In the genomic region with DNA sequence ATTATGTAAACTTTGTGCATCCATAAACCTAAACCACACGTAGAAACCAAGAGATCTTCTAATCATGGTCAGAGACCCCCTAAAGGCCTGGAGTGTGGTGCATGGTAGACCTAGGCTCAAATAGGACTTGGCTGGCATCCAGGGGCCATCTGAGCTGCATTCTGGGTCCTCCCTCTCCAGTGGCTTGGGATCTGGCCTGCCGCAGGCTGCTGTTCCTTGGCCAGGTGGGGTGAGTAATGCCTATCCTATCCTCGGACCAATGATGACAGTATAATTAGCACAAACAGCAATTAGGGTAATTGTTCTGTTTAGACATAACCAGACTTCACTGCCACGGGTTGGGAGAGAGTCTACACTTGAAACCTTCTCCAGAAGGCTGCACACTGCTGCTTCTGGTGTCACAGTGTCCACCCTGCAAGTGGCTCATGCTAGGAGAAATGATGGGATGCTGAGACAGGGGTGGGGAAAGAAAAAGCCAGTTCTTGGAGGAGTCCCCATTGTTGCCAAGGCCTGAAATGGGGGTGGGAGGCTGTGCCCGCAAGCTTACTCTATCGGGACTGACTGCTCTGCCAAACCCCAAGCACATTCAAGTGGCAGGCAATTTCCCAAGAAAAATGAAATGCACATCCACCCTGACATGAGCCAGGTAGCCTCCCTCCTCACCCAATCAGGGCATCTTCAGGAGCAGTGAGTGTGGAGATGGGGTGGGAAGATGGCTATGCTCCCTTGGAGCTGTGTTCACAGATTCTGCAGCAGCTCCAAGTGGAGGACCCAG, we compare ENCODE assay signal across 28 cellular contexts. TPM values are rescaled to one million over a fixed set of nuclear protein-coding genes. Genes with fewer than 3 reads are reported as not detected.
"Had no signal": no experiment of that assay in that cellular context is flagged by ENCODE, and none has a peak within 500 bp of the region (broad histone marks: within the 10 kb centered on the region; RNA-seq: fewer than 3 reads in every experiment).

No MANE protein-coding gene starts in this region.

- H3K9me3 ChIP-seq: breast epithelium, left ventricle myocardium inferior, stomach, vagina had no signal

- H3K9me3 Mint-ChIP-seq: activated B cell treated with CpG ODN at 0.5 μM for 24 hours; activated naive CD4-positive, alpha-beta T cell treated with anti-CD3 and anti-CD28 coated beads for 36 hours; activated naive CD8-positive, alpha-beta T cell treated with anti-CD3 and anti-CD28 coated beads, Interleukin-2, amount 10 ng/mL, durations not matched to agents 7 days and 5 days; activated T-cell treated with anti-CD3 and anti-CD28 coated beads, Interleukin-2, amount 50 U/mL, for 24 hours; activated T-helper 17 cell treated with anti-CD3 and anti-CD28 coated beads, Interleukin-2, amount 50 U/mL, for 72 hours; naive thymus-derived CD8-positive, alpha-beta T cell; neural progenitor cell; stimulated activated memory B cell treated with anti-CD40 and anti-IgM and Interleukin-4, amounts not matched to agents 10 μg/mL and 1 μg/mL and 100 μg/mL, for 72 hours had no signal

- H3K27ac Mint-ChIP-seq: activated B cell treated with CpG ODN at 0.5 μM for 24 hours; activated CD4-positive, alpha-beta T cell treated with anti-CD3 and anti-CD28 coated beads for 36 hours; activated naive CD4-positive, alpha-beta T cell treated with anti-CD3 and anti-CD28 coated beads for 36 hours; activated naive CD8-positive, alpha-beta T cell treated with anti-CD3 and anti-CD28 coated beads, Interleukin-2, amount 10 ng/mL, durations not matched to agents 7 days and 5 days; activated T-cell treated with anti-CD3 and anti-CD28 coated beads, Interleukin-2, amount 50 U/mL, for 24 hours; activated T-helper 17 cell treated with anti-CD3 and anti-CD28 coated beads, Interleukin-2, amount 50 U/mL, for 72 hours; naive thymus-derived CD8-positive, alpha-beta T cell; neural progenitor cell; stimulated activated memory B cell treated with anti-CD40 and anti-IgM and Interleukin-4, amounts not matched to agents 10 μg/mL and 1 μg/mL and 100 μg/mL, for 72 hours had no signal

- H3K4me1 Mint-ChIP-seq: activated B cell treated with CpG ODN at 0.5 μM for 24 hours; activated CD4-positive, alpha-beta T cell treated with anti-CD3 and anti-CD28 coated beads for 36 hours; activated naive CD8-positive, alpha-beta T cell treated with anti-CD3 and anti-CD28 coated beads, Interleukin-2, amount 10 ng/mL, durations not matched to agents 7 days and 5 days; activated T-helper 17 cell treated with anti-CD3 and anti-CD28 coated beads, Interleukin-2, amount 50 U/mL, for 72 hours; naive thymus-derived CD8-positive, alpha-beta T cell; stimulated activated memory B cell treated with anti-CD40 and anti-IgM and Interleukin-4, amounts not matched to agents 10 μg/mL and 1 μg/mL and 100 μg/mL, for 72 hours had no signal

- H3K27ac ChIP-seq: breast epithelium, foreskin keratinocyte, left ventricle myocardium inferior, neural progenitor cell, stomach, vagina had no signal

- H3K4me3 Mint-ChIP-seq: activated B cell treated with CpG ODN at 0.5 μM for 24 hours; activated CD4-positive, alpha-beta T cell treated with anti-CD3 and anti-CD28 coated beads for 36 hours; activated naive CD4-positive, alpha-beta T cell treated with anti-CD3 and anti-CD28 coated beads for 36 hours; activated naive CD8-positive, alpha-beta T cell treated with anti-CD3 and anti-CD28 coated beads, Interleukin-2, amount 10 ng/mL, durations not matched to agents 7 days and 5 days; activated T-cell treated with anti-CD3 and anti-CD28 coated beads, Interleukin-2, amount 50 U/mL, for 24 hours; activated T-helper 17 cell treated with anti-CD3 and anti-CD28 coated beads, Interleukin-2, amount 50 U/mL, for 72 hours; naive thymus-derived CD8-positive, alpha-beta T cell; neural progenitor cell; stimulated activated memory B cell treated with anti-CD40 and anti-IgM and Interleukin-4, amounts not matched to agents 10 μg/mL and 1 μg/mL and 100 μg/mL, for 72 hours had no signal

- DNase-seq: activated B cell treated with CpG ODN at 0.5 μM for 24 hours; activated CD4-positive, alpha-beta T cell treated with anti-CD3 and anti-CD28 coated beads for 36 hours; activated CD4-positive, alpha-beta T cell treated with anti-CD3 and anti-CD28 coated beads, Interleukin-2, amount 50 U/mL, for 4 hours; activated CD8-positive, alpha-beta memory T cell treated with anti-CD3 and anti-CD28 coated beads for 24 hours; activated CD8-positive, alpha-beta memory T cell treated with anti-CD3 and anti-CD28 coated beads, Interleukin-2, amount 50 U/mL, for 4 hours; activated naive CD4-positive, alpha-beta T cell treated with anti-CD3 and anti-CD28 coated beads for 36 hours; activated naive CD8-positive, alpha-beta T cell treated with anti-CD3 and anti-CD28 coated beads, Interleukin-2, amount 10 ng/mL, durations not matched to agents 7 days and 5 days; activated T-cell treated with anti-CD3 and anti-CD28 coated beads, Interleukin-2, amount 50 U/mL, for 24 hours; amniotic stem cell; cerebellar nuclear complex; effector CD4-positive, alpha-beta T cell; erythroblast; foreskin keratinocyte; kidney glomerular epithelial cell; left ventricle myocardium inferior; posterior cingulate gyrus; small intestine; stimulated activated CD4-positive, alpha-beta T cell treated with anti-CD3 and anti-CD28 coated beads, Interleukin-2, amount 100 ng/mL, for 24 hours; stomach; T1000; trophoblast cell had no signal

- H3K9ac ChIP-seq: neural progenitor cell had no signal

- FAIRE-seq: small intestine had no signal

- H3K36me3 ChIP-seq: breast epithelium, left ventricle myocardium inferior, neural progenitor cell, stomach, vagina had no signal

- H3K4me1 ChIP-seq: breast epithelium, neural progenitor cell had no signal

- H3K4me3 ChIP-seq: breast epithelium, left ventricle myocardium inferior, neural progenitor cell, stomach, vagina had no signal

- H3K36me3 Mint-ChIP-seq: activated naive CD8-positive, alpha-beta T cell treated with anti-CD3 and anti-CD28 coated beads, Interleukin-2, amount 10 ng/mL, durations not matched to agents 7 days and 5 days; naive thymus-derived CD8-positive, alpha-beta T cell; neural progenitor cell; stimulated activated memory B cell treated with anti-CD40 and anti-IgM and Interleukin-4, amounts not matched to agents 10 μg/mL and 1 μg/mL and 100 μg/mL, for 72 hours had no signal

RNA-seq across cellular contexts. Expression of gene PKP1, which starts 12.5 kb away (rescaled TPM):
- total RNA-seq: activated B cell treated with CpG ODN at 0.5 μM for 24 hours; activated CD4-positive, alpha-beta T cell treated with anti-CD3 and anti-CD28 coated beads for 36 hours; activated naive CD4-positive, alpha-beta T cell treated with anti-CD3 and anti-CD28 coated beads for 36 hours; activated naive CD8-positive, alpha-beta T cell treated with anti-CD3 and anti-CD28 coated beads, Interleukin-2, amount 10 ng/mL, durations not matched to agents 7 days and 5 days; activated T-helper 17 cell treated with anti-CD3 and anti-CD28 coated beads, Interleukin-2, amount 50 U/mL, for 72 hours; lung microvascular endothelial cell; naive thymus-derived CD8-positive, alpha-beta T cell had no signal
- polyA plus RNA-seq: naive thymus-derived CD8-positive, alpha-beta T cell had no signal
